In genomic region chr7:104985259-104985617, GRCh38 we compare ENCODE assay signal across 2 cellular contexts.
A peak's percentile ranks its signal among the peaks of the same experiment; 100 is the strongest.
TF ChIP-seq lines count a peak whose summit lies in the region.

No MANE protein-coding gene starts in this region.

TF ChIP-seq in HEK293, 187 proteins besides CTCF, POLR2A, EP300 and RAD21 (continued from another document and continues in another):
- TF ChIP-seq ZNF311 (tag by site-specific recombination; IDR thresholded peaks at IDR 0.05; ENCODE audit: borderline replicate concordance), result no peak
- peak; percentile 81 for TF ChIP-seq ZNF366 (tag by site-specific recombination; conservative IDR thresholded peaks at IDR 0.05)
- TF ChIP-seq PRDM10 (tag by site-specific recombination; IDR thresholded peaks at IDR 0.05), result no peak
- peak; percentile 72 for TF ChIP-seq WT1 (tag by site-specific recombination; IDR thresholded peaks at IDR 0.05)
- TF ChIP-seq ZNF629 (tag by site-specific recombination; IDR thresholded peaks at IDR 0.05), result peak; percentile 56; the same call in 1 of the 2 replicates
- TF ChIP-seq ZNF2 (tag by site-specific recombination; IDR thresholded peaks at IDR 0.05), result no peak
- no peak for TF ChIP-seq ZSCAN5A (tag by site-specific recombination; IDR thresholded peaks at IDR 0.05)
- TF ChIP-seq ZNF488 (tag by site-specific recombination; IDR thresholded peaks at IDR 0.05), result no peak
- TF ChIP-seq ZNF521 (tag by site-specific recombination; IDR thresholded peaks at IDR 0.05), result no peak
- TF ChIP-seq ZNF350 (tag by site-specific recombination; IDR thresholded peaks at IDR 0.05), result no peak
- TF ChIP-seq ZNF571 (tag by site-specific recombination; IDR thresholded peaks at IDR 0.05), result no peak
- no peak for TF ChIP-seq HOXD13 (CRISPR knock-in tag; IDR thresholded peaks at IDR 0.05; ENCODE audit: borderline replicate concordance)
- TF ChIP-seq KLF8 (tag by site-specific recombination; IDR thresholded peaks at IDR 0.05), result peak; percentile 59
- no peak for TF ChIP-seq ZBTB20 (tag by site-specific recombination; IDR thresholded peaks at IDR 0.05)
- no peak for TF ChIP-seq ZNF792 (tag by site-specific recombination; IDR thresholded peaks at IDR 0.05)
- TF ChIP-seq ZNF239 (tag by site-specific recombination; IDR thresholded peaks at IDR 0.05), result no peak
- no peak for TF ChIP-seq ZBTB49 (tag by site-specific recombination; IDR thresholded peaks at IDR 0.05; ENCODE audit: low read depth)
- TF ChIP-seq ZNF623 (tag by site-specific recombination; IDR thresholded peaks at IDR 0.05), result 0 out of 2 replicates have a peak, but pooled peaks have one; percentile 18
- no peak; the same call in 1 of the 2 replicates for TF ChIP-seq GFI1B (tag by site-specific recombination; IDR thresholded peaks at IDR 0.05)
- no peak for TF ChIP-seq ZNF426 (tag by site-specific recombination; IDR thresholded peaks at IDR 0.05)
- TF ChIP-seq ZNF624 (tag by site-specific recombination; IDR thresholded peaks at IDR 0.05), result no peak
- no peak for TF ChIP-seq ZNF423 (tag by site-specific recombination; IDR thresholded peaks at IDR 0.05)
- no peak for TF ChIP-seq ZNF660 (tag by site-specific recombination; IDR thresholded peaks at IDR 0.05)
- TF ChIP-seq ZNF184 (tag by site-specific recombination; IDR thresholded peaks at IDR 0.05), result 0 out of 2 replicates have a peak, but pooled peaks have one; percentile 41
- peak; percentile 79; the same call in 1 of the 2 replicates for TF ChIP-seq BCL11A (tag by site-specific recombination; IDR thresholded peaks at IDR 0.05; ENCODE audit: low read depth)
- TF ChIP-seq ZNF791 (tag by site-specific recombination; IDR thresholded peaks at IDR 0.05), result no peak
- no peak for TF ChIP-seq ZBTB21 (tag by site-specific recombination; IDR thresholded peaks at IDR 0.05)
- TF ChIP-seq ZNF146 (tag by site-specific recombination; IDR thresholded peaks at IDR 0.05), result no peak

TF ChIP-seq in K562, 482 proteins besides CTCF, POLR2A, EP300 and RAD21 (continued from another document):
- no peak for TF ChIP-seq FOXO4 (CRISPR knock-in tag; IDR thresholded peaks at IDR 0.05)
- 0 out of 2 replicates have a peak, but pooled peaks have one; percentile 10 for TF ChIP-seq ZNF551 (CRISPR knock-in tag; IDR thresholded peaks at IDR 0.05)
- TF ChIP-seq ZBTB17 (CRISPR knock-in tag; IDR thresholded peaks at IDR 0.05), result no peak
- TF ChIP-seq KDM4B (IDR thresholded peaks at IDR 0.05; ENCODE audit: borderline replicate concordance in 2 of 2, low read depth in 1 of 2), result no peak
- no peak for TF ChIP-seq ZBTB5 (IDR thresholded peaks at IDR 0.05)
- TF ChIP-seq MECOM (CRISPR knock-in tag; IDR thresholded peaks at IDR 0.05), result 0 out of 2 replicates have a peak, but pooled peaks have one; percentile 45
- TF ChIP-seq PTTG1 (tag; IDR thresholded peaks at IDR 0.05; ENCODE audit: low read depth), result no peak
- no peak for TF ChIP-seq ZC3H4 (CRISPR knock-in tag; IDR thresholded peaks at IDR 0.05; ENCODE audit: borderline replicate concordance)
- TF ChIP-seq ZNF444 (CRISPR knock-in tag; IDR thresholded peaks at IDR 0.05), result no peak
- TF ChIP-seq EHMT2 (IDR thresholded peaks at IDR 0.05), result no peak
- no peak for TF ChIP-seq JUND (IDR thresholded peaks at IDR 0.05; ENCODE audit: borderline replicate concordance, low read depth, low read length)
- no peak for TF ChIP-seq JUND (tag; IDR thresholded peaks at IDR 0.05; ENCODE audit: borderline replicate concordance, low read depth, low read length)
- TF ChIP-seq ZNF778 (CRISPR knock-in tag; IDR thresholded peaks at IDR 0.05), result no peak
- TF ChIP-seq SMARCB1 (IDR thresholded peaks at IDR 0.05; ENCODE audit: insufficient read length, low read depth), result no peak
- TF ChIP-seq EP400 (IDR thresholded peaks at IDR 0.05), result no peak
- TF ChIP-seq MCM3 (IDR thresholded peaks at IDR 0.05), result no peak
- no peak for TF ChIP-seq ZBTB1 (CRISPR knock-in tag; IDR thresholded peaks at IDR 0.05; ENCODE audit: borderline replicate concordance, low read depth)
- TF ChIP-seq CHD4 (IDR thresholded peaks at IDR 0.05; ENCODE audit: insufficient read depth, insufficient replicate concordance, low read depth, low read length, poor library complexity, severe bottlenecking), result no peak
- no peak for TF ChIP-seq BRF1 (IDR thresholded peaks at IDR 0.05; ENCODE audit: borderline replicate concordance, extremely low read depth, insufficient read length)
- no peak for TF ChIP-seq SMAD2 (IDR thresholded peaks at IDR 0.05; ENCODE audit: low read depth, low read length)
- TF ChIP-seq CEBPZ (IDR thresholded peaks at IDR 0.05; ENCODE audit: borderline replicate concordance, low read depth, low read length), result no peak
- no peak for TF ChIP-seq TGIF2 (CRISPR knock-in tag; IDR thresholded peaks at IDR 0.05)
- TF ChIP-seq ID3 (CRISPR knock-in tag; IDR thresholded peaks at IDR 0.05), result no peak
- no peak for TF ChIP-seq ID3 (tag; IDR thresholded peaks at IDR 0.05)
- no peak for TF ChIP-seq STAT5B (CRISPR knock-in tag; IDR thresholded peaks at IDR 0.05)
- TF ChIP-seq POLR2H (tag; IDR thresholded peaks at IDR 0.05; ENCODE audit: low read depth), result peak; percentile 32; the same call in 1 of the 2 replicates
- TF ChIP-seq SMC3 (conservative IDR thresholded peaks at IDR 0.05; ENCODE audit: insufficient read depth, low read depth, low read length), result no peak
- TF ChIP-seq ARID1B (IDR thresholded peaks at IDR 0.05), result no peak
- no peak for TF ChIP-seq FOXK2 (conservative IDR thresholded peaks at IDR 0.05 in 1 of 2, IDR thresholded peaks at IDR 0.05 in 1 of 2; ENCODE audit: low read depth in 2 of 2)
- no peak for TF ChIP-seq SFPQ (IDR thresholded peaks at IDR 0.05; ENCODE audit: low read depth, low read length)
- 0 out of 4 replicates have a peak, but pooled peaks of 1 of the 2 experiments have one; percentile 10 for TF ChIP-seq NONO (IDR thresholded peaks at IDR 0.05; ENCODE audit: low read depth in 2 of 2, low read length in 1 of 2)
- TF ChIP-seq ZNF384 (IDR thresholded peaks at IDR 0.05; ENCODE audit: low read depth, low read length), result no peak
- TF ChIP-seq CHD1 (IDR thresholded peaks at IDR 0.05; ENCODE audit: low read length), result no peak
